Comparison of ENCODE assay signal across 22 cellular contexts in genomic region chr5:73740274-73740790, GRCh38.
A peak's percentile ranks its signal among the peaks of the same experiment; 100 is the strongest.
DNase-seq lines count a peak whose midpoint lies in the region; ATAC-seq and TF ChIP-seq lines count a peak whose summit lies in the region.
"Had no signal": no experiment of that assay in that cellular context is flagged by ENCODE, and none has a peak within 500 bp of the region (broad histone marks: within the 10 kb centered on the region; RNA-seq: fewer than 3 reads in every experiment).

No MANE protein-coding gene starts in this region.

- peak overlapping the region in 2 of 12 donors; percentile 6 to 10 for H3K27ac ChIP-seq in heart left ventricle
- H3K27ac ChIP-seq: 22Rv1; BLaER1 treated with 17β-estradiol and CSF1 and Interleukin-3, amounts not matched to agents 10 nM and 100 nM; GM23248; HL-60 had no signal

- no peak for TF ChIP-seq POLR2A in heart left ventricle (IDR thresholded peaks at IDR 0.05)

- H3K36me3 ChIP-seq in heart left ventricle, result no peaks in the 10 kb centered on the region
- H3K36me3 ChIP-seq: BLaER1 treated with 17β-estradiol and CSF1 and Interleukin-3, amounts not matched to agents 10 nM and 100 nM; HAP-1 had no signal

- peaks cover 0 to 5% (median 0%) of the 10 kb centered on the region in 12 donors for H3K4me1 ChIP-seq in heart left ventricle
- H3K4me1 ChIP-seq: BLaER1 treated with 17β-estradiol and CSF1 and Interleukin-3, amounts not matched to agents 10 nM and 100 nM; HAP-1 had no signal

- ATAC-seq in heart left ventricle (peak in 3 of 4 donors; percentile 24 to 31 (median 31)), Right ventricle myocardium inferior (no peak), GM21576 (IDR thresholded peaks at IDR 0.05; ENCODE audit: unreplicated experiment) (no peak), GM21423 (IDR thresholded peaks at IDR 0.05; ENCODE audit: unreplicated experiment) (no peak)
- ATAC-seq: CD8-positive, alpha-beta T cell; GM12878 had no signal

- H3K27me3 Mint-ChIP-seq in endothelial cell (ENCODE audit: unreplicated experiment), result no peaks in the 10 kb centered on the region

- 45 to 51% (median 49%) methylated on average over 4 of the region's 4 CpGs for WGBS in heart left ventricle, 4 donors

- DNase-seq in heart left ventricle, result no peak
- no peak for DNase-seq in Right ventricle myocardium inferior (ENCODE audit: missing footprints)
- peak; percentile 9 for DNase-seq in endothelial cell (ENCODE audit: low spot score)
- DNase-seq in lung microvascular endothelial cell (ENCODE audit: low read depth in 2 of 2), result peak; percentile 21 to 51
- no peak for DNase-seq in NCI-H146 (lab: John Stamatoyannopoulos, UW)
- DNase-seq: CD8-positive, alpha-beta T cell; COR-L47; DMS 273 treated with DMSO at 0.1 percent for 48 hours; DMS53; DND-41; EL; GM23248; KBM-7 had no signal

- no peaks in the 10 kb centered on the region for H3K9me3 ChIP-seq in heart left ventricle
- H3K9me3 ChIP-seq: BLaER1 treated with 17β-estradiol and CSF1 and Interleukin-3, amounts not matched to agents 10 nM and 100 nM; HAP-1 had no signal

- H3K4me3 Mint-ChIP-seq in endothelial cell (ENCODE audit: unreplicated experiment), result no peak overlapping the region
- H3K4me3 Mint-ChIP-seq: B cell; CD8-positive, alpha-beta T cell; IgD-negative memory B cell had no signal

- peak overlapping the region; percentile 88 for H3K27ac Mint-ChIP-seq in endothelial cell (ENCODE audit: unreplicated experiment)
- H3K27ac Mint-ChIP-seq: B cell; CD8-positive, alpha-beta T cell; IgD-negative memory B cell had no signal

- H3K36me3 Mint-ChIP-seq in endothelial cell (ENCODE audit: low read depth, unreplicated experiment), result no peaks in the 10 kb centered on the region
- H3K36me3 Mint-ChIP-seq: CD8-positive, alpha-beta T cell; IgD-negative memory B cell had no signal

- TF ChIP-seq CTCF in heart left ventricle (IDR thresholded peaks at IDR 0.05) (no peak), endothelial cell (IDR thresholded peaks at IDR 0.05; ENCODE audit: unreplicated experiment) (no peak)

- no peaks in the 10 kb centered on the region for H3K27me3 ChIP-seq in heart left ventricle
- H3K27me3 ChIP-seq: BLaER1 treated with 17β-estradiol and CSF1 and Interleukin-3, amounts not matched to agents 10 nM and 100 nM had no signal

- no peaks in the 10 kb centered on the region for H3K9me3 Mint-ChIP-seq in endothelial cell (ENCODE audit: unreplicated experiment)
- H3K9me3 Mint-ChIP-seq: CD8-positive, alpha-beta T cell had no signal

- no peak overlapping the region for H3K4me3 ChIP-seq in heart left ventricle
- H3K4me3 ChIP-seq: BLaER1 treated with 17β-estradiol and CSF1 and Interleukin-3, amounts not matched to agents 10 nM and 100 nM; GM12878; GM23248; HAP-1 had no signal

- intact Hi-C loops in heart left ventricle (cut with DNase I) (no loop called here), Right ventricle myocardium inferior (cut with DNase I) (no loop called here)

- peaks cover 16% of the 10 kb centered on the region for H3K4me1 Mint-ChIP-seq in endothelial cell (ENCODE audit: unreplicated experiment)
- H3K4me1 Mint-ChIP-seq: B cell had no signal

Comparison
In these comparisons a context has a peak if more than half of its experiments do, and no peak if none do; other contexts are left out.
1. ATAC-seq: peak in heart left ventricle (3 of 4); none in Right ventricle myocardium inferior (single experiment), GM21576 (single experiment) and GM21423 (single experiment).
2. DNase-seq: peak in endothelial cell (single experiment) and lung microvascular endothelial cell (2 of 2); none in heart left ventricle (0 of 5), Right ventricle myocardium inferior (single experiment) and NCI-H146 (single experiment).